ENCODE assay signal across 18 cellular contexts in the genomic region with DNA sequence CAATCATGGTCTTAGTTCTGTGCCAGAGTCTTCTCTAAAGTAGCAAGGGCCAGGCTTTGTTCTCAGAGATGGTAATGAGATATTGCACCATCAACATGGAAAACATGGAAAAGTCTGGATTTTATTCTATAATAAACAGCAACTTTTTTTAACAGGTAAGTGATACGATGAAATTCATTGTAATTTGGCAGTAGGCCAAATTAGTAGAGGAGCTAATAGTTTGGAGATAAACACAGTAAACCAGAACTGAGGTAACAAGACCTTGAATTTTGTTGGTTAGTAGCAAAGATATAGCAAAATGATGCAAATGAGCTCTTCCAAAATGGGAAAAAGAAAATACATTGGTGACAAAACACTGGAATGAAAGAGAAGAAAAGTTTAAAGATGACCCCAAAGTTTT.
"Had no signal": no experiment of that assay in that cellular context is flagged by ENCODE, and none has a peak within 500 bp of the region (broad histone marks: within the 10 kb centered on the region; RNA-seq: fewer than 3 reads in every experiment).

No MANE protein-coding gene starts in this region.

- DNase-seq: activated CD4-positive, alpha-beta T cell treated with anti-CD3 and anti-CD28 coated beads, Interleukin-2, amount 10 ng/mL, durations not matched to agents 24 days and 14 days; activated CD4-positive, CD25-positive, alpha-beta regulatory T cell; activated gamma-delta T cell; activated T-cell treated with anti-CD3 and anti-CD28 coated beads, Interleukin-2, amount 50 U/mL, for 1 hour; hypothalamus; retina; spleen; stimulated activated CD4-positive, alpha-beta T cell treated with anti-CD3 and anti-CD28 coated beads, Interleukin-4, amount 100 ng/mL, for 4 hours; stimulated activated naive CD4-positive, alpha-beta T cell; T-helper 9 cell; uterus had no signal

- H3K27ac ChIP-seq: ascending aorta, coronary artery, SK-N-MC, tibial nerve, uterus had no signal

- H3K4me3 Mint-ChIP-seq: activated CD4-positive, alpha-beta T cell treated with anti-CD3 and anti-CD28 coated beads, Interleukin-2, amount 10 ng/mL, durations not matched to agents 24 days and 14 days; mesothelial cell of epicardium had no signal

- H3K27me3 Mint-ChIP-seq: activated CD4-positive, alpha-beta T cell treated with anti-CD3 and anti-CD28 coated beads, Interleukin-2, amount 10 ng/mL, durations not matched to agents 24 days and 14 days had no signal

- H3K4me1 ChIP-seq: ascending aorta, tibial nerve, uterus had no signal

- H3K36me3 ChIP-seq: uterus had no signal

- H3K9me3 Mint-ChIP-seq: mesothelial cell of epicardium had no signal

- ATAC-seq: left lobe of liver had no signal

- H3K4me1 Mint-ChIP-seq: mesothelial cell of epicardium had no signal

- H3K4me3 ChIP-seq: ascending aorta, coronary artery, lung, SK-N-MC, spleen, tibial nerve, uterus had no signal

- H3K27ac Mint-ChIP-seq: activated CD4-positive, alpha-beta T cell treated with anti-CD3 and anti-CD28 coated beads, Interleukin-2, amount 10 ng/mL, durations not matched to agents 24 days and 14 days; mesothelial cell of epicardium had no signal

- H3K27me3 ChIP-seq: ascending aorta, spleen, tibial nerve, uterus had no signal
